Comparison of ENCODE assay signal across 24 cellular contexts in genomic region chr17:1145311-1145986, GRCh38.
"Had no signal": no experiment of that assay in that cellular context is flagged by ENCODE, and none has a peak within 500 bp of the region (broad histone marks: within the 10 kb centered on the region; RNA-seq: fewer than 3 reads in every experiment).

No MANE protein-coding gene starts in this region.

- DNase-seq: central memory CD4-positive, alpha-beta T cell; effector CD4-positive, alpha-beta T cell; endodermal cell; immature natural killer cell; kidney; left cardiac atrium; left ventricle myocardium inferior; lower lobe of right lung; nucleus accumbens; right lobe of liver; stimulated activated CD4-positive, alpha-beta T cell treated with anti-CD3 and anti-CD28 coated beads, Interleukin-4, amount 100 ng/mL, for 1 hour; stimulated activated CD8-positive, alpha-beta memory T cell treated with anti-CD3 and anti-CD28 coated beads, Interleukin-4, amount 100 ng/mL, for 48 hours; stimulated activated naive CD4-positive, alpha-beta T cell; stomach; substantia nigra; transverse colon had no signal

- H2AFZ ChIP-seq: parathyroid adenoma had no signal

- H3K4me3 ChIP-seq: coronary artery, gastroesophageal sphincter, left ventricle myocardium inferior, lower lobe of right lung, prostate gland, right lobe of liver, stomach, thoracic aorta, transverse colon had no signal

- H3K27ac Mint-ChIP-seq: endodermal cell; mesothelial cell of epicardium; natural killer cell treated with Interleukin-12 subunit alpha and Interleukin-12 subunit beta and Interleukin-15 and Interleukin-18, amount 100 ng/mL, for 72 hours had no signal

- H3K9me3 ChIP-seq: gastroesophageal sphincter, left ventricle myocardium inferior, lower lobe of right lung, prostate gland, right lobe of liver, stomach, thoracic aorta, transverse colon had no signal

- ATAC-seq: gastroesophageal sphincter; left cardiac atrium; lower lobe of right lung; natural killer cell treated with Interleukin-12 subunit alpha and Interleukin-12 subunit beta and Interleukin-15 and Interleukin-18, amount 100 ng/mL, for 72 hours; right lobe of liver had no signal

- H3K27ac ChIP-seq: coronary artery, gastroesophageal sphincter, left ventricle myocardium inferior, lower lobe of right lung, parathyroid adenoma, prostate gland, right lobe of liver, stomach, thoracic aorta, transverse colon had no signal

- H3K79me2 ChIP-seq: parathyroid adenoma had no signal

- H3K9me3 Mint-ChIP-seq: endodermal cell; immature natural killer cell; memory B cell; mesothelial cell of epicardium; natural killer cell treated with Interleukin-12 subunit alpha and Interleukin-12 subunit beta and Interleukin-15 and Interleukin-18, amount 100 ng/mL, for 72 hours had no signal

- H3K36me3 ChIP-seq: left ventricle myocardium inferior, prostate gland, right lobe of liver, transverse colon had no signal

- H3K27me3 ChIP-seq: gastroesophageal sphincter, right lobe of liver, stomach, transverse colon had no signal

- H3K36me3 Mint-ChIP-seq: memory B cell; natural killer cell treated with Interleukin-12 subunit alpha and Interleukin-12 subunit beta and Interleukin-15 and Interleukin-18, amount 100 ng/mL, for 72 hours had no signal

- H3K9ac ChIP-seq: parathyroid adenoma had no signal

- H3K27me3 Mint-ChIP-seq: memory B cell; natural killer cell treated with Interleukin-12 subunit alpha and Interleukin-12 subunit beta and Interleukin-15 and Interleukin-18, amount 100 ng/mL, for 72 hours had no signal

- H3K4me3 Mint-ChIP-seq: endodermal cell; immature natural killer cell; memory B cell; mesothelial cell of epicardium; natural killer cell treated with Interleukin-12 subunit alpha and Interleukin-12 subunit beta and Interleukin-15 and Interleukin-18, amount 100 ng/mL, for 72 hours had no signal

- H3K4me1 ChIP-seq: prostate gland, right lobe of liver had no signal
